Comparison of ENCODE assay signal across 24 cellular contexts in genomic region chrX:82232679-82233078, GRCh38.
"Had no signal": no experiment of that assay in that cellular context is flagged by ENCODE, and none has a peak within 500 bp of the region (broad histone marks: within the 10 kb centered on the region; RNA-seq: fewer than 3 reads in every experiment).

No MANE protein-coding gene starts in this region.

- H3K27ac Mint-ChIP-seq: stimulated activated effector memory CD8-positive, alpha-beta T cell treated with anti-CD3 and anti-CD28 coated beads, Interleukin-12 subunit alpha, Interleukin-12 subunit beta, amount 100 ng/mL, for 72 hours; stimulated activated memory B cell treated with anti-CD40 and anti-IgM and Interleukin-4, amounts not matched to agents 10 μg/mL and 1 μg/mL and 100 μg/mL, for 72 hours; stimulated activated naive B cell treated with anti-CD40 and anti-IgM and Interleukin-4, amounts not matched to agents 10 μg/mL and 1 μg/mL and 100 μg/mL, for 72 hours; stimulated activated naive CD8-positive, alpha-beta T cell treated with anti-CD3 and anti-CD28 coated beads, Interleukin-15, amount 100 ng/mL, for 72 hours; stimulated activated naive CD8-positive, alpha-beta T cell treated with anti-CD3 and anti-CD28 coated beads, Interleukin-15, Interleukin-2, amounts not matched to agents 100 ng/mL and 50 ng/mL, for 24 hours; type B pancreatic cell had no signal

- H3K27me3 Mint-ChIP-seq: stimulated activated memory B cell treated with anti-CD40 and anti-IgM and Interleukin-4, amounts not matched to agents 10 μg/mL and 1 μg/mL and 100 μg/mL, for 72 hours; stimulated activated naive B cell treated with anti-CD40 and anti-IgM and Interleukin-4, amounts not matched to agents 10 μg/mL and 1 μg/mL and 100 μg/mL, for 72 hours; stimulated activated naive CD8-positive, alpha-beta T cell treated with anti-CD3 and anti-CD28 coated beads, Interleukin-15, amount 100 ng/mL, for 72 hours; stimulated activated naive CD8-positive, alpha-beta T cell treated with anti-CD3 and anti-CD28 coated beads, Interleukin-15, Interleukin-2, amounts not matched to agents 100 ng/mL and 50 ng/mL, for 24 hours; type B pancreatic cell had no signal

- H3K4me1 Mint-ChIP-seq: stimulated activated effector memory CD8-positive, alpha-beta T cell treated with anti-CD3 and anti-CD28 coated beads, Interleukin-12 subunit alpha, Interleukin-12 subunit beta, amount 100 ng/mL, for 72 hours; stimulated activated memory B cell treated with anti-CD40 and anti-IgM and Interleukin-4, amounts not matched to agents 10 μg/mL and 1 μg/mL and 100 μg/mL, for 72 hours; stimulated activated naive B cell treated with anti-CD40 and anti-IgM and Interleukin-4, amounts not matched to agents 10 μg/mL and 1 μg/mL and 100 μg/mL, for 72 hours; stimulated activated naive CD8-positive, alpha-beta T cell treated with anti-CD3 and anti-CD28 coated beads, Interleukin-15, amount 100 ng/mL, for 72 hours had no signal

- H3K36me3 Mint-ChIP-seq: stimulated activated effector memory CD8-positive, alpha-beta T cell treated with anti-CD3 and anti-CD28 coated beads, Interleukin-12 subunit alpha, Interleukin-12 subunit beta, amount 100 ng/mL, for 72 hours; stimulated activated memory B cell treated with anti-CD40 and anti-IgM and Interleukin-4, amounts not matched to agents 10 μg/mL and 1 μg/mL and 100 μg/mL, for 72 hours; stimulated activated naive B cell treated with anti-CD40 and anti-IgM and Interleukin-4, amounts not matched to agents 10 μg/mL and 1 μg/mL and 100 μg/mL, for 72 hours; type B pancreatic cell had no signal

- H3K4me3 Mint-ChIP-seq: stimulated activated effector memory CD8-positive, alpha-beta T cell treated with anti-CD3 and anti-CD28 coated beads, Interleukin-12 subunit alpha, Interleukin-12 subunit beta, amount 100 ng/mL, for 72 hours; stimulated activated memory B cell treated with anti-CD40 and anti-IgM and Interleukin-4, amounts not matched to agents 10 μg/mL and 1 μg/mL and 100 μg/mL, for 72 hours; stimulated activated naive B cell treated with anti-CD40 and anti-IgM and Interleukin-4, amounts not matched to agents 10 μg/mL and 1 μg/mL and 100 μg/mL, for 72 hours; stimulated activated naive CD8-positive, alpha-beta T cell treated with anti-CD3 and anti-CD28 coated beads, Interleukin-15, amount 100 ng/mL, for 72 hours; stimulated activated naive CD8-positive, alpha-beta T cell treated with anti-CD3 and anti-CD28 coated beads, Interleukin-15, Interleukin-2, amounts not matched to agents 100 ng/mL and 50 ng/mL, for 24 hours; type B pancreatic cell had no signal

- DNase-seq: stimulated activated CD4-positive, alpha-beta T cell treated with anti-CD3 and anti-CD28 coated beads, Interleukin-2, amount 100 ng/mL, for 48 hours; stimulated activated CD4-positive, alpha-beta T cell treated with anti-CD3 and anti-CD28 coated beads, Interleukin-4, amount 100 ng/mL, for 1 hour; stimulated activated CD4-positive, alpha-beta T cell treated with anti-CD3 and anti-CD28 coated beads, Interleukin-4, amount 100 ng/mL, for 24 hours; stimulated activated CD4-positive, alpha-beta T cell treated with anti-CD3 and anti-CD28 coated beads, Interleukin-4, amount 100 ng/mL, for 4 hours; stimulated activated CD8-positive, alpha-beta memory T cell treated with anti-CD3 and anti-CD28 coated beads, Interleukin-4, amount 100 ng/mL, for 48 hours; stimulated activated naive B cell treated with anti-CD40 and anti-IgM and Interleukin-4, amounts not matched to agents 10 μg/mL and 1 μg/mL and 100 μg/mL, for 72 hours; stimulated activated naive CD4-positive, alpha-beta T cell; stimulated activated naive CD4-positive, alpha-beta T cell treated with Interleukin-2 at 50 U/mL for 16 hours; stimulated activated naive CD8-positive, alpha-beta T cell treated with anti-CD3 and anti-CD28 coated beads, Interleukin-15, amount 100 ng/mL, for 72 hours; stimulated activated naive CD8-positive, alpha-beta T cell treated with anti-CD3 and anti-CD28 coated beads, Interleukin-15, Interleukin-2, amounts not matched to agents 100 U/mL and 50 U/mL, for 24 hours; stomach; substantia nigra; testis; thyroid gland; tibial artery; transverse colon; trophoblast cell; upper lobe of left lung; upper lobe of right lung; uterus had no signal

- H3K9me3 Mint-ChIP-seq: stimulated activated naive CD8-positive, alpha-beta T cell treated with anti-CD3 and anti-CD28 coated beads, Interleukin-15, Interleukin-2, amounts not matched to agents 100 ng/mL and 50 ng/mL, for 24 hours; type B pancreatic cell had no signal
